Comparison of ENCODE assay signal across 1 cellular context in genomic region chr6:165644586-165645266, GRCh38.
TF ChIP-seq lines count a peak whose summit lies in the region.

No MANE protein-coding gene starts in this region.

TF ChIP-seq in GM12878, 131 proteins besides CTCF, POLR2A, EP300 and RAD21 (continued from another document):
- TF ChIP-seq ZBTB40 (IDR thresholded peaks at IDR 0.05; ENCODE audit: borderline replicate concordance) (no peak), TCF7 (IDR thresholded peaks at IDR 0.05; ENCODE audit: borderline replicate concordance) (no peak), KDM1A (IDR thresholded peaks at IDR 0.05; ENCODE audit: borderline replicate concordance) (no peak), RUNX3 (IDR thresholded peaks at IDR 0.05; ENCODE audit: low read length) (no peak), RBBP5 (conservative IDR thresholded peaks at IDR 0.05) (no peak), ATF7 (IDR thresholded peaks at IDR 0.05; ENCODE audit: low read depth) (no peak), ZNF592 (IDR thresholded peaks at IDR 0.05) (no peak)
- TF ChIP-seq, protein P1, sequence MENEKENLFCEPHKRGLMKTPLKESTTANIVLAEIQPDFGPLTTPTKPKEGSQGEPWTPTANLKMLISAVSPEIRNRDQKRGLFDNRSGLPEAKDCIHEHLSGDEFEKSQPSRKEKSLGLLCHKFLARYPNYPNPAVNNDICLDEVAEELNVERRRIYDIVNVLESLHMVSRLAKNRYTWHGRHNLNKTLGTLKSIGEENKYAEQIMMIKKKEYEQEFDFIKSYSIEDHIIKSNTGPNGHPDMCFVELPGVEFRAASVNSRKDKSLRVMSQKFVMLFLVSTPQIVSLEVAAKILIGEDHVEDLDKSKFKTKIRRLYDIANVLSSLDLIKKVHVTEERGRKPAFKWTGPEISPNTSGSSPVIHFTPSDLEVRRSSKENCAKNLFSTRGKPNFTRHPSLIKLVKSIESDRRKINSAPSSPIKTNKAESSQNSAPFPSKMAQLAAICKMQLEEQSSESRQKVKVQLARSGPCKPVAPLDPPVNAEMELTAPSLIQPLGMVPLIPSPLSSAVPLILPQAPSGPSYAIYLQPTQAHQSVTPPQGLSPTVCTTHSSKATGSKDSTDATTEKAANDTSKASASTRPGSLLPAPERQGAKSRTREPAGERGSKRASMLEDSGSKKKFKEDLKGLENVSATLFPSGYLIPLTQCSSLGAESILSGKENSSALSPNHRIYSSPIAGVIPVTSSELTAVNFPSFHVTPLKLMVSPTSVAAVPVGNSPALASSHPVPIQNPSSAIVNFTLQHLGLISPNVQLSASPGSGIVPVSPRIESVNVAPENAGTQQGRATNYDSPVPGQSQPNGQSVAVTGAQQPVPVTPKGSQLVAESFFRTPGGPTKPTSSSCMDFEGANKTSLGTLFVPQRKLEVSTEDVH (IDR thresholded peaks at IDR 0.05; ENCODE audit: low read depth, partially characterized antibody): no peak
- TF ChIP-seq, protein P2, sequence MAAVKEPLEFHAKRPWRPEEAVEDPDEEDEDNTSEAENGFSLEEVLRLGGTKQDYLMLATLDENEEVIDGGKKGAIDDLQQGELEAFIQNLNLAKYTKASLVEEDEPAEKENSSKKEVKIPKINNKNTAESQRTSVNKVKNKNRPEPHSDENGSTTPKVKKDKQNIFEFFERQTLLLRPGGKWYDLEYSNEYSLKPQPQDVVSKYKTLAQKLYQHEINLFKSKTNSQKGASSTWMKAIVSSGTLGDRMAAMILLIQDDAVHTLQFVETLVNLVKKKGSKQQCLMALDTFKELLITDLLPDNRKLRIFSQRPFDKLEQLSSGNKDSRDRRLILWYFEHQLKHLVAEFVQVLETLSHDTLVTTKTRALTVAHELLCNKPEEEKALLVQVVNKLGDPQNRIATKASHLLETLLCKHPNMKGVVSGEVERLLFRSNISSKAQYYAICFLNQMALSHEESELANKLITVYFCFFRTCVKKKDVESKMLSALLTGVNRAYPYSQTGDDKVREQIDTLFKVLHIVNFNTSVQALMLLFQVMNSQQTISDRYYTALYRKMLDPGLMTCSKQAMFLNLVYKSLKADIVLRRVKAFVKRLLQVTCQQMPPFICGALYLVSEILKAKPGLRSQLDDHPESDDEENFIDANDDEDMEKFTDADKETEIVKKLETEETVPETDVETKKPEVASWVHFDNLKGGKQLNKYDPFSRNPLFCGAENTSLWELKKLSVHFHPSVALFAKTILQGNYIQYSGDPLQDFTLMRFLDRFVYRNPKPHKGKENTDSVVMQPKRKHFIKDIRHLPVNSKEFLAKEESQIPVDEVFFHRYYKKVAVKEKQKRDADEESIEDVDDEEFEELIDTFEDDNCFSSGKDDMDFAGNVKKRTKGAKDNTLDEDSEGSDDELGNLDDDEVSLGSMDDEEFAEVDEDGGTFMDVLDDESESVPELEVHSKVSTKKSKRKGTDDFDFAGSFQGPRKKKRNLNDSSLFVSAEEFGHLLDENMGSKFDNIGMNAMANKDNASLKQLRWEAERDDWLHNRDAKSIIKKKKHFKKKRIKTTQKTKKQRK (IDR thresholded peaks at IDR 0.05; ENCODE audit: low read depth, low read length): no peak
